Comparison of ENCODE assay signal across 1 cellular context in the genomic region with DNA sequence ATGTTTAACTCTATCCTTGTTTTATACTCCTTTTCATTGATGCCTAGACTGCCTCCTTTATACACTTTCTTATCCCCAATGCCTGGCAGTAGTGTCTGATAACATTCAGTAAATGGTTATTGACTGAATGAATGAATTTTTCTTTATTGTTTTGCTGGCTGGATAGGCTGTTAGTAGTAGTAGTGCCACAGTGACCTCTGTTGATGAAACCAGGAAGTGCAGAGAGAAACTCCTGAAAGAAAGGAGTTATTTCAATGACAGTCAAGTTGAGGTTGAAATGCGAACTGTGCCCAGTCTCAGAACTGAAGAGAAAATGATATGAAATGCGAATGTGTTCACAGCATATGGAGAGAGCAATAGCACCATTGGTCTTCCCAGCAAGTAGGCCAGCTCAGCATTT.
TF ChIP-seq lines count a peak whose summit lies in the region.

No MANE protein-coding gene starts in this region.

TF ChIP-seq in H1, 55 proteins besides CTCF, POLR2A, EP300 and RAD21 (continued from another document):
- TF ChIP-seq POU5F1 (IDR thresholded peaks at IDR 0.05; ENCODE audit: low read depth, low read length): no peak
- no peak for TF ChIP-seq BRCA1 (IDR thresholded peaks at IDR 0.05; ENCODE audit: low read depth, low read length)
- TF ChIP-seq TBP (IDR thresholded peaks at IDR 0.05; ENCODE audit: low read depth, low read length): no peak
- TF ChIP-seq SIRT6 (IDR thresholded peaks at IDR 0.05; ENCODE audit: low read length): no peak
- TF ChIP-seq RBBP5 (IDR thresholded peaks at IDR 0.05; ENCODE audit: borderline replicate concordance, low read depth, low read length): no peak
- TF ChIP-seq BACH1 (IDR thresholded peaks at IDR 0.05; ENCODE audit: low read length): no peak
- no peak for TF ChIP-seq TEAD4 (IDR thresholded peaks at IDR 0.05; ENCODE audit: low read depth, low read length)
- TF ChIP-seq EZH2 (IDR thresholded peaks at IDR 0.05; ENCODE audit: low read depth, low read length, severe bottlenecking): no peak
- no peak for TF ChIP-seq SP4 (IDR thresholded peaks at IDR 0.05; ENCODE audit: low read length)
- TF ChIP-seq RXRA (IDR thresholded peaks at IDR 0.05; ENCODE audit: insufficient read depth, low read depth, low read length): no peak
- TF ChIP-seq GABPA (IDR thresholded peaks at IDR 0.05; ENCODE audit: borderline replicate concordance, insufficient read depth, low read length): no peak
- no peak for TF ChIP-seq NRF1 (IDR thresholded peaks at IDR 0.05; ENCODE audit: low read depth, low read length)
- TF ChIP-seq, protein P1, sequence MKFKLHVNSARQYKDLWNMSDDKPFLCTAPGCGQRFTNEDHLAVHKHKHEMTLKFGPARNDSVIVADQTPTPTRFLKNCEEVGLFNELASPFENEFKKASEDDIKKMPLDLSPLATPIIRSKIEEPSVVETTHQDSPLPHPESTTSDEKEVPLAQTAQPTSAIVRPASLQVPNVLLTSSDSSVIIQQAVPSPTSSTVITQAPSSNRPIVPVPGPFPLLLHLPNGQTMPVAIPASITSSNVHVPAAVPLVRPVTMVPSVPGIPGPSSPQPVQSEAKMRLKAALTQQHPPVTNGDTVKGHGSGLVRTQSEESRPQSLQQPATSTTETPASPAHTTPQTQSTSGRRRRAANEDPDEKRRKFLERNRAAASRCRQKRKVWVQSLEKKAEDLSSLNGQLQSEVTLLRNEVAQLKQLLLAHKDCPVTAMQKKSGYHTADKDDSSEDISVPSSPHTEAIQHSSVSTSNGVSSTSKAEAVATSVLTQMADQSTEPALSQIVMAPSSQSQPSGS (IDR thresholded peaks at IDR 0.05; ENCODE audit: low read length): no peak
- no peak for TF ChIP-seq TCF12 (IDR thresholded peaks at IDR 0.05; ENCODE audit: low read depth, low read length)
TF ChIP-seq in H1: peak in this region for 0.
